ENCODE assay signal across 9 cellular contexts in the genomic region with DNA sequence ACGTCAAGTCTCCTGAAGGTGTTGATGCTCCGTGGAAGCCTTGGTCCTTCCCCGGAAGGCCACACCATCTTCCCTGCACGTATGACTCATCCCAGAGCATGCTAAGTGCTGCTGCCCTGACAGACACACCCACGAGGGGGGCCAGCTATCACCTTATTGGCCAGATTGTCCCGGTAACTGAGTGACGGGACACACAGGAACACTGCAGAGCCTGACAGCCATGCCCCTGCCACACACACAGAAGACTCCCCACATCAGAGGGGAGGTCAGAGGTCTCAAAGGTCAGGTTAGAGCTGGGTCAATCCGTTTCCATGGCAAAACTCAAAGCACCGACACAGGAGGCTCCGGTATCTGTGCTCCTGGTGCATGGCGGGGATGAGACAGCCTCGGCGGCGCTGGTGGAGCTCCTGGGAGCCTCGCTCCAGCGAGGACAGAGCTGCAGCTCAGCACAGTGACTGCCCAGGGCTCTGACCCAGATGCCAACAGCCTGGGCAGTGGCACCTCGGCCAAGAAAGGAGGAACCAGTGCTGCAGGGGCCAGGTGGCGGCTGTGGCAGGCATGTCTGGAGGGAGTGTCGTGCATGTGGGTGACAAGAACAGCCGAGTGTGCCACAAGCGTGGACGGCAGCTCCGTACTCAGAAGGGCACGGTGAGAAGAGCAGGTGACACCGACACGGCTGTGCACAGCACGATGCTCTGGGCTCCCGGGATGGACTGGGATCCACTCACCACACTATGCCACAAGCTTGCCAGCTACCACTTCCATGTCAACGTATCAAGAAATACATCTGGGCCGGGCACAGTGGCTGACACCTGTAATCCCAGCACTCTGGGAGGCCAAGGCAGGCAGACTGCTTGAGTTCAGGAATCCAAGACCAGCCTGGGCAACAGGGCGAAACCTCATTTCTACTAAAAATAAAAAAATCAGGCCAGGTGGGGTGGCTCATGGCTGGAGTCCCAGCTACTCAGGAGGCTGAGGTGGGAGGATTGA. TPM values are rescaled to one million over a fixed set of nuclear protein-coding genes. Genes with fewer than 3 reads are reported as not detected.
DNase-seq lines count a peak whose midpoint lies in the region; ATAC-seq, FAIRE-seq and TF ChIP-seq lines count a peak whose summit lies in the region.
"Had no signal": no experiment of that assay in that cellular context is flagged by ENCODE, and none has a peak within 500 bp of the region (broad histone marks: within the 10 kb centered on the region; RNA-seq: fewer than 3 reads in every experiment).

No MANE protein-coding gene starts in this region.

- TF ChIP-seq CTCF in esophagus squamous epithelium (IDR thresholded peaks at IDR 0.05), result no peak
- no peak for TF ChIP-seq CTCF in ovary (IDR thresholded peaks at IDR 0.05)
- TF ChIP-seq CTCF in GM13976 (IDR thresholded peaks at IDR 0.05; ENCODE audit: borderline replicate concordance, control extremely low read depth, extremely low read depth, insufficient read depth, missing control alignments), result no peak

- intact Hi-C loops in esophagus squamous epithelium (cut with DNase I), result no loop called here
- intact Hi-C loops in ovary (cut with DNase I), result no loop called here

- TF ChIP-seq EP300 in ovary (IDR thresholded peaks at IDR 0.05), result no peak

- H3K27ac ChIP-seq in esophagus squamous epithelium (peak overlapping the region in 3 of 4 donors; percentile 18 to 54 (median 34)), ovary (no peak overlapping the region)
- H3K27ac ChIP-seq: uterus had no signal

- H3K9me3 ChIP-seq in esophagus squamous epithelium, result no peaks in the 10 kb centered on the region
- H3K9me3 ChIP-seq in ovary, result no peaks in the 10 kb centered on the region
- H3K9me3 ChIP-seq: uterus had no signal

- DNase-seq in ELR (ENCODE audit: low read depth) (peak; percentile 85), RCC 7860 (ENCODE audit: low spot score) (peak; percentile 70), esophagus squamous epithelium (lab: John Stamatoyannopoulos, UW) (no peak), non-pigmented ciliary epithelial cell (ENCODE audit: low read depth) (peak; percentile 46), SK-N-DZ (ENCODE audit: low spot score) (no peak), ovary (no peak), GM13976 (ENCODE audit: low spot score) (no peak)
- DNase-seq: uterus had no signal

- TF ChIP-seq POLR2A in esophagus squamous epithelium (IDR thresholded peaks at IDR 0.05), result no peak
- no peak for TF ChIP-seq POLR2A in ovary (IDR thresholded peaks at IDR 0.05)

- H3K4me1 ChIP-seq in esophagus squamous epithelium (peaks cover 5 to 49% (median 7%) of the 10 kb centered on the region in 3 donors), ovary (ENCODE audit: insufficient read depth) (peaks cover 2% of the 10 kb centered on the region)
- H3K4me1 ChIP-seq: uterus had no signal

- H3K36me3 ChIP-seq in esophagus squamous epithelium (peaks cover 0 to 10% (median 0%) of the 10 kb centered on the region in 3 donors), ovary (no peaks in the 10 kb centered on the region)
- H3K36me3 ChIP-seq: uterus had no signal

- in situ Hi-C loops in GM13976 (cut with MboI; ENCODE audit: low sequenced_read_pairs, unreplicated experiment), result no loop called here

- no peak overlapping the region for H3K4me3 ChIP-seq in esophagus squamous epithelium
- no peak overlapping the region for H3K4me3 ChIP-seq in ovary
- H3K4me3 ChIP-seq: uterus had no signal

- whole genome bisulfite sequencing in esophagus squamous epithelium, 2 donors, result 51 to 94% methylated on average over 3 to 5 of the region's 31 CpGs
- 61 to 68% (median 62%) methylated on average over 30 to 31 of the region's 31 CpGs for WGBS in ovary, 3 donors

- H3K27me3 ChIP-seq in esophagus squamous epithelium (no peaks in the 10 kb centered on the region), ovary (no peaks in the 10 kb centered on the region)
- H3K27me3 ChIP-seq: uterus had no signal

- FAIRE-seq in RCC 7860 (lab: Jason Lieb, UNC), result no peak

- ATAC-seq in GM21423 (IDR thresholded peaks at IDR 0.05; ENCODE audit: unreplicated experiment), result no peak

RNA-seq across cellular contexts. Expression of gene TMEM240, which starts 14.8 kb away (rescaled TPM):
- total RNA-seq in esophagus squamous epithelium (1 to 10 TPM in 1 of 4 donors, not detected in 3; 2.7 TPM), ovary (10 to 100 TPM in 3 of 7 donors, 1 to 10 TPM in 4; 6.2 to 20.8 (median 9.9) TPM)
- polyA plus RNA-seq in SK-N-DZ (2014; cell fraction: cytosol; rRNA removed), result 3.2 and 10.5 TPM in 2 replicates
- 21.7 and 25.4 TPM in 2 replicates for polyA plus RNA-seq in SK-N-DZ (2014; cell fraction: nucleus; rRNA removed)
- 10 to 100 TPM in 1 of 2 donors, not detected in 1; 30.3 TPM for polyA plus RNA-seq in ovary

RNA-seq across cellular contexts. Expression of gene SSU72, which starts 19.4 kb away (rescaled TPM):
- 100 to 1,000 TPM in 3 of 4 donors, 10 to 100 TPM in 1; 98.4 to 125 (median 124) TPM for total RNA-seq in esophagus squamous epithelium
- 44.7 and 45.3 TPM in 2 replicates for polyA plus RNA-seq in SK-N-DZ (2014; cell fraction: cytosol; rRNA removed)
- 42.9 and 49.5 TPM in 2 replicates for polyA plus RNA-seq in SK-N-DZ (2014; cell fraction: nucleus; rRNA removed)
- 100 to 1,000 TPM in 6 of 7 donors, 10 to 100 TPM in 1; 91.9 to 119 (median 113) TPM for total RNA-seq in ovary
- 100 to 1,000 TPM in 1 of 2 donors, 10 to 100 TPM in 1; 72.3 to 107 TPM for polyA plus RNA-seq in ovary

RNA-seq across cellular contexts. Expression of gene ATAD3A, which starts 43.3 kb away (rescaled TPM):
- total RNA-seq in esophagus squamous epithelium (10 to 100 TPM; 27.0 to 53.8 (median 32.6) TPM), ovary (10 to 100 TPM in 6 of 7 donors, 1 to 10 TPM in 1; 7.6 to 23.9 (median 17.8) TPM)
- polyA plus RNA-seq in SK-N-DZ (2014; cell fraction: cytosol; rRNA removed), result 38.0 and 57.0 TPM in 2 replicates
- polyA plus RNA-seq in SK-N-DZ (2014; cell fraction: nucleus; rRNA removed), result 73.6 and 93.9 TPM in 2 replicates
- polyA plus RNA-seq in ovary, result 10 to 100 TPM in 1 of 2 donors, 1 to 10 TPM in 1; 2.8 to 11.0 TPM

RNA-seq across cellular contexts. Expression of gene FNDC10, which starts 44.7 kb away (rescaled TPM):
- total RNA-seq in esophagus squamous epithelium, result 10 to 100 TPM in 1 of 4 donors, 1 to 10 TPM in 3; 5.8 to 15.6 (median 7.9) TPM
- polyA plus RNA-seq in SK-N-DZ (2014; cell fraction: cytosol; rRNA removed), result 8.9 and 9.8 TPM in 2 replicates
- 2.3 and 3.7 TPM in 2 replicates for polyA plus RNA-seq in SK-N-DZ (2014; cell fraction: nucleus; rRNA removed)
- 1 to 10 TPM in 5 of 7 donors, under 1 TPM in 2; 0.33 to 3.2 (median 2.0) TPM for total RNA-seq in ovary
- 1 to 10 TPM in 1 of 2 donors, not detected in 1; 1.5 TPM for polyA plus RNA-seq in ovary

Comparison
In these comparisons a context has a peak if more than half of its experiments do, and no peak if none do; other contexts are left out.
1. DNase-seq: peak in ELR (single experiment), RCC 7860 (single experiment) and non-pigmented ciliary epithelial cell (single experiment); none in esophagus squamous epithelium (single experiment), SK-N-DZ (single experiment), ovary (0 of 5) and GM13976 (single experiment).
2. H3K27ac ChIP-seq: peak in esophagus squamous epithelium (3 of 4); none in ovary (0 of 2).